In the genomic region with DNA sequence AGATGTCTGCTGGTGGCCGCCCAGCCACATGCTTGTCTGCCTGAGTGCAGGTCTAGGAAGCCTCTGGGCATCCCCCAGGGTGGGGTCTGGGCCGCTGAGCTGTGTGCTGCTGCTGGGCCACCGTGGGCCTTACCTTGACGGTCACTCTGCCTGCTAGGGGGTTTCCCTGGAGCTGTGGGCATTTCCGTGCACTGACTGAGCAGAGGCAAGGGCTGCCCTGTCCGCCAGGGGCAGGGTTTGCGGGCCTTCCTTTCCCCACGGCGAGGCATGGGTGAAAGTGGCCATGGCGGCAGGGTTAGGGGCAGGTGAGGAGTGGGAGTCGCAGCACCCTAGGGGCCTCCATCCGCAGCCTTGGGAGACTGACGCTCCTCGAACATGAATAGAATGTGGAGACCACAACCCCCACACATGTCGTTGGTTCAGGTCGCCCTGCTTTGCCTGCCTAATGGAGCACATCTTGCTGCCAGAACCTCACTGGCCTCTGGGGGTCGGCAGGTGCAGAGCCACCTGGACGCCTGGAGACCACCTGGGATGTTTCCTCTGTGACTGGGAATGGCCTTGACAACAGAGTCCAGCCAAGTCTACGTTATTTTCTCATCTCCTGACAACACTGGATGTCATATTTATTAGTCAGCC, we compare ENCODE assay signal across 30 cellular contexts. TPM values are rescaled to one million over a fixed set of nuclear protein-coding genes. Genes with fewer than 3 reads are reported as not detected.
A peak's percentile ranks its signal among the peaks of the same experiment; 100 is the strongest.
DNase-seq lines count a peak whose midpoint lies in the region; ATAC-seq, FAIRE-seq and TF ChIP-seq lines count a peak whose summit lies in the region.
"Had no signal": no experiment of that assay in that cellular context is flagged by ENCODE, and none has a peak within 500 bp of the region (broad histone marks: within the 10 kb centered on the region; RNA-seq: fewer than 3 reads in every experiment).

No MANE protein-coding gene starts in this region.

- no peaks in the 10 kb centered on the region for H3K9me2 ChIP-seq in SK-N-SH

- POLR2A ChIA-PET in SK-N-SH (lab: Yijun Ruan, JAX) = no interaction called here

- no peak for FAIRE-seq in astrocyte (lab: Jason Lieb, UNC)
- FAIRE-seq: A549, bronchial epithelial cell, endothelial cell of umbilical vein, G401.6 had no signal

- H3K27ac ChIP-seq in SK-N-SH (ENCODE audit: low read depth in 2 of 2, low read length in 1 of 2) = no peak overlapping the region; a peak in 1 of 4 replicates
- no peak overlapping the region for H3K27ac ChIP-seq in astrocyte (ENCODE audit: low read depth, low read length)
- no peak overlapping the region for H3K27ac ChIP-seq in osteoblast (ENCODE audit: low read depth, low read length)
- H3K27ac ChIP-seq: gastrocnemius medialis, KMS-11, parathyroid adenoma, thoracic aorta had no signal

- no peak overlapping the region for H3K4me2 ChIP-seq in SK-N-SH
- no peak overlapping the region for H3K4me2 ChIP-seq in astrocyte (ENCODE audit: low read length)
- H3K4me2 ChIP-seq in osteoblast (ENCODE audit: insufficient read depth, low read length) = no peak overlapping the region
- H3K4me2 ChIP-seq: KMS-11 had no signal

- TF ChIP-seq CTCF in SK-N-SH (IDR thresholded peaks at IDR 0.05) (no peak), astrocyte (IDR thresholded peaks at IDR 0.05; ENCODE audit: insufficient read depth, low read depth, low read length) (no peak), osteoblast (IDR thresholded peaks at IDR 0.05; ENCODE audit: extremely low read depth, low read depth, low read length) (no peak)

- CTCF ChIA-PET in SK-N-SH (lab: Yijun Ruan, JAX) = interaction anchor here (1.1 to 2.1 kb wide), 2 partner anchors 23 to 35 kb away, joined by 3 to 10 read pairs; no protein-coding TSS in a partner anchor

- H3F3A ChIP-seq in SK-N-SH (replicated peaks; ENCODE audit: insufficient read depth) = peaks cover 21% of the 10 kb centered on the region

- DNase-seq in SK-N-SH (no peak), NCI-H146 treated with DMSO at 0.1 percent for 48 hours (lab: John Stamatoyannopoulos, UW; ENCODE audit: unreplicated experiment) (peak; percentile 16), astrocyte (ENCODE audit: low read depth) (no peak), osteoblast (ENCODE audit: insufficient read length, low spot score, missing footprints) (peak; percentile 96), NCI-H2029 treated with DMSO at 0.1 percent for 48 hours (lab: John Stamatoyannopoulos, UW) (no peak), hypothalamus (lab: John Stamatoyannopoulos, UW) (no peak)
- DNase-seq in stimulated activated CD4-positive, alpha-beta T cell treated with anti-CD3 and anti-CD28 coated beads, Interleukin-2, amount 100 ng/mL, for 24 hours = no peak
- DNase-seq: activated CD4-positive, alpha-beta T cell treated with anti-CD3 and anti-CD28 coated beads for 1 hour; activated CD8-positive, alpha-beta T cell treated with anti-CD3 and anti-CD28 coated beads, Interleukin-2, amount 10 ng/mL, durations not matched to agents 7 days and 5 days; AML-193; gastrocnemius medialis; H9; hippocampal formation; left colon; NCI-H1436 treated with DMSO at 0.1 percent for 48 hours; Right ventricle myocardium superior; stimulated activated CD4-positive, alpha-beta T cell treated with anti-CD3 and anti-CD28 coated beads, Interleukin-1b, Interleukin-23, amount 100 ng/mL, for 48 hours had no signal

- H3K4me1 Mint-ChIP-seq in astrocyte (ENCODE audit: low read depth, unreplicated experiment) = peaks cover 17% of the 10 kb centered on the region

- H3K36me3 ChIP-seq in SK-N-SH (replicated peaks in 1 of 2; ENCODE audit: control insufficient read depth in 1 of 2, insufficient read depth in 2 of 2, low read length in 1 of 2) (no peaks in the 10 kb centered on the region), astrocyte (ENCODE audit: insufficient read depth, low read length) (no peaks in the 10 kb centered on the region), osteoblast (ENCODE audit: insufficient read depth, low read length) (no peaks in the 10 kb centered on the region)
- H3K36me3 ChIP-seq: gastrocnemius medialis, thoracic aorta had no signal

- H3K4me1 ChIP-seq in SK-N-SH (ENCODE audit: control insufficient read depth in 1 of 2, insufficient read depth in 2 of 2, low read depth in 1 of 2, low read length in 1 of 2) (peaks cover 23 to 31% of the 10 kb centered on the region in 2 experiments; a peak in 3 of 4 replicates), astrocyte (ENCODE audit: insufficient read depth, low read length) (peaks cover 24% of the 10 kb centered on the region), osteoblast (ENCODE audit: insufficient read depth, low read length) (peaks cover 16% of the 10 kb centered on the region)

- H3K79me2 ChIP-seq in SK-N-SH (ENCODE audit: insufficient read depth) = no peaks in the 10 kb centered on the region
- H3K79me2 ChIP-seq in astrocyte (ENCODE audit: insufficient read depth, low read length) = no peaks in the 10 kb centered on the region
- no peaks in the 10 kb centered on the region for H3K79me2 ChIP-seq in osteoblast (ENCODE audit: insufficient read depth, low read length)
- H3K79me2 ChIP-seq: parathyroid adenoma had no signal

- H2AFZ ChIP-seq in SK-N-SH (ENCODE audit: low read depth) (no peak overlapping the region), astrocyte (ENCODE audit: low read depth, low read length) (no peak overlapping the region), osteoblast (ENCODE audit: low read length) (no peak overlapping the region)
- H2AFZ ChIP-seq: parathyroid adenoma had no signal

- H3K4me3 Mint-ChIP-seq in astrocyte (ENCODE audit: unreplicated experiment) = peak overlapping the region; percentile 34

- H3K27ac Mint-ChIP-seq in astrocyte (ENCODE audit: unreplicated experiment) = no peak overlapping the region
- H3K27ac Mint-ChIP-seq: activated CD8-positive, alpha-beta T cell treated with anti-CD3 and anti-CD28 coated beads, Interleukin-2, amount 10 ng/mL, durations not matched to agents 7 days and 5 days; activated T-helper 17 cell treated with anti-CD3 and anti-CD28 coated beads, Interleukin-2, amount 50 U/mL, for 72 hours; stimulated activated naive CD8-positive, alpha-beta T cell treated with anti-CD3 and anti-CD28 coated beads, Interleukin-15, Interleukin-2, amounts not matched to agents 100 ng/mL and 50 ng/mL, for 24 hours; T-helper 2 cell treated with Interferon-gamma antibody and Interleukin-4, amounts not matched to agents 5 μg/mL and 100 μg/mL, for 36 hours had no signal

- TF ChIP-seq RAD21 in SK-N-SH (IDR thresholded peaks at IDR 0.05; ENCODE audit: low read length) = no peak

- H3K27me3 Mint-ChIP-seq in astrocyte (ENCODE audit: low read depth, unreplicated experiment) = no peaks in the 10 kb centered on the region
- H3K27me3 Mint-ChIP-seq: activated T-helper 17 cell treated with anti-CD3 and anti-CD28 coated beads, Interleukin-2, amount 50 U/mL, for 72 hours had no signal

- H3K9me3 ChIP-seq in SK-N-SH = no peaks in the 10 kb centered on the region
- no peaks in the 10 kb centered on the region for H3K9me3 ChIP-seq in astrocyte (ENCODE audit: insufficient read depth, low read depth, low read length)
- H3K9me3 ChIP-seq in osteoblast (ENCODE audit: low read depth, low read length) = no peaks in the 10 kb centered on the region
- H3K9me3 ChIP-seq: A549, gastrocnemius medialis, thoracic aorta had no signal

- H3K9me3 Mint-ChIP-seq in astrocyte (ENCODE audit: unreplicated experiment) = no peaks in the 10 kb centered on the region
- H3K9me3 Mint-ChIP-seq: activated naive CD4-positive, alpha-beta T cell treated with anti-CD3 and anti-CD28 coated beads, Interleukin-2, amount 50 U/mL, for 72 hours; activated T-helper 17 cell treated with anti-CD3 and anti-CD28 coated beads, Interleukin-2, amount 50 U/mL, for 72 hours; stimulated activated naive CD8-positive, alpha-beta T cell treated with anti-CD3 and anti-CD28 coated beads, Interleukin-15, Interleukin-2, amounts not matched to agents 100 ng/mL and 50 ng/mL, for 24 hours had no signal

- H4K20me1 ChIP-seq in SK-N-SH (ENCODE audit: insufficient read depth) (no peaks in the 10 kb centered on the region), astrocyte (ENCODE audit: insufficient read depth, low read length) (peaks cover 32% of the 10 kb centered on the region), osteoblast (ENCODE audit: insufficient read depth, low read length) (peaks cover 7% of the 10 kb centered on the region)

- no peaks in the 10 kb centered on the region for H3K27me3 ChIP-seq in SK-N-SH (ENCODE audit: insufficient read depth)
- H3K27me3 ChIP-seq in astrocyte (ENCODE audit: insufficient read depth, low read length) = no peaks in the 10 kb centered on the region
- H3K27me3 ChIP-seq in osteoblast (ENCODE audit: insufficient read depth, low read length) = peaks cover 2% of the 10 kb centered on the region
- H3K27me3 ChIP-seq: gastrocnemius medialis had no signal

- H3K4me3 ChIP-seq in SK-N-SH (ENCODE audit: low read depth in 2 of 2, low read length in 1 of 2) = no peak overlapping the region
- H3K4me3 ChIP-seq in astrocyte (ENCODE audit: insufficient read depth, low read depth, low read length) = no peak overlapping the region
- H3K4me3 ChIP-seq in osteoblast (ENCODE audit: insufficient read depth, low read length) = no peak overlapping the region
- H3K4me3 ChIP-seq: A549, gastrocnemius medialis, thoracic aorta had no signal

- H3K36me3 Mint-ChIP-seq in astrocyte (ENCODE audit: low read depth, unreplicated experiment) = peaks cover 4% of the 10 kb centered on the region
- H3K36me3 Mint-ChIP-seq: activated naive CD4-positive, alpha-beta T cell treated with anti-CD3 and anti-CD28 coated beads, Interleukin-2, amount 50 U/mL, for 72 hours had no signal

- 84% methylated on average over 12 of the region's 19 CpGs for WGBS in SK-N-SH (ENCODE audit: low lambda C conversion rate)

- ATAC-seq in SK-N-SH treated with all-trans-retinoic acid at 6 μM for 48 hours = no peak
- ATAC-seq: A549; activated CD8-positive, alpha-beta T cell treated with anti-CD3 and anti-CD28 coated beads, Interleukin-2, amount 10 ng/mL, durations not matched to agents 7 days and 5 days; activated naive CD4-positive, alpha-beta T cell treated with anti-CD3 and anti-CD28 coated beads, Interleukin-2, amount 50 U/mL, for 72 hours; activated T-helper 17 cell treated with anti-CD3 and anti-CD28 coated beads, Interleukin-2, amount 50 U/mL, for 72 hours; gastrocnemius medialis; left colon had no signal

- TF ChIP-seq EP300 in SK-N-SH (IDR thresholded peaks at IDR 0.05; ENCODE audit: borderline replicate concordance in 1 of 2, low read depth in 1 of 2, low read length in 1 of 2) = no peak

- H3K9ac ChIP-seq in SK-N-SH (no peak overlapping the region), astrocyte (ENCODE audit: low read length) (no peak overlapping the region)
- H3K9ac ChIP-seq: KMS-11, parathyroid adenoma had no signal

RNA-seq across cellular contexts. Expression of a gene that starts 2.5 kb away (rescaled TPM):
- polyA plus RNA-seq in SK-N-SH (2012; rRNA removed) = 2.9 and 3.1 TPM in 2 replicates
- polyA plus RNA-seq in SK-N-SH (2012; cell fraction: cytosol; rRNA removed) = 1.4 and 2.2 TPM in 2 replicates
- 1.7 TPM in 2 replicates for polyA plus RNA-seq in SK-N-SH (2012; cell fraction: nucleus; rRNA removed)
- 6.6 and 6.9 TPM in 2 replicates for total RNA-seq in astrocyte
- total RNA-seq in osteoblast = 2.9 TPM in 2 replicates
- polyA plus RNA-seq: neural cell had no signal

RNA-seq across cellular contexts. Expression of a gene that starts 7.8 kb away (rescaled TPM):
- 185 and 198 TPM in 2 replicates for polyA plus RNA-seq in SK-N-SH (2012; rRNA removed)
- 99.2 and 137 TPM in 2 replicates for polyA plus RNA-seq in SK-N-SH (2012; cell fraction: cytosol; rRNA removed)
- 365 and 420 TPM in 2 replicates for polyA plus RNA-seq in SK-N-SH (2012; cell fraction: nucleus; rRNA removed)
- total RNA-seq in astrocyte (148 and 155 TPM in 2 replicates), osteoblast (156 and 188 TPM in 2 replicates)

RNA-seq across cellular contexts. Expression of a gene that starts 50.5 kb away (rescaled TPM):
- polyA plus RNA-seq in SK-N-SH (2012; rRNA removed) = 122 and 137 TPM in 2 replicates
- 57.2 and 97.8 TPM in 2 replicates for polyA plus RNA-seq in SK-N-SH (2012; cell fraction: cytosol; rRNA removed)
- 109 and 142 TPM in 2 replicates for polyA plus RNA-seq in SK-N-SH (2012; cell fraction: nucleus; rRNA removed)
- total RNA-seq in astrocyte = 46.4 and 51.0 TPM in 2 replicates
- total RNA-seq in osteoblast = 57.2 and 62.2 TPM in 2 replicates

Comparison
In these comparisons a context has a peak if more than half of its experiments do, and no peak if none do; other contexts are left out.
1. DNase-seq: peak in NCI-H146 treated with DMSO at 0.1 percent for 48 hours (single experiment) and osteoblast (single experiment); none in SK-N-SH (single experiment), astrocyte (single experiment), NCI-H2029 treated with DMSO at 0.1 percent for 48 hours (single experiment), hypothalamus (0 of 51) and stimulated activated CD4-positive, alpha-beta T cell treated with anti-CD3 and anti-CD28 coated beads, Interleukin-2, amount 100 ng/mL, for 24 hours (0 of 2).